In the genomic region with DNA sequence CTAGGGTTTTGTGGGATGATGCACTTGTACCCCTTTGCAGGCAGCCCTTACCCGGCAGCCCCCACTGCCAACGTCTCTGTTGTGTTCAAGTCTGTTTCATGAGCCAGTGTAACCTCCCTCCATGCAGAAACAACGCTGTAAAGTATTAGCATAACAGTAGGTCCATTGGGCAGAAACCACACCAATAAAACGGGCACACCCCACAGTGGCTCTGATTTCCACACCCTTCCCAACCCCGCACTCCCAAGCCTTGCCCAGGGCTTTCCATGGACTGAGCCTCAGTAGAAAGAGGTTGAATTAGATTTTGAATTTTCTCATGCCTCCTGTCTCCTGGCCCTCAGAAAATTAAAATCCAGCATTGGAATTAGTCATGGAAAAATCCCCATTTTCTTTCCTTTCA, we compare ENCODE assay signal across 21 cellular contexts.
"Had no signal": no experiment of that assay in that cellular context is flagged by ENCODE, and none has a peak within 500 bp of the region (broad histone marks: within the 10 kb centered on the region; RNA-seq: fewer than 3 reads in every experiment).

No MANE protein-coding gene starts in this region.

- H3K4me1 ChIP-seq: esophagus muscularis mucosa, foreskin keratinocyte, gastroesophageal sphincter had no signal

- H3K36me3 ChIP-seq: esophagus muscularis mucosa, gastroesophageal sphincter, heart left ventricle, left lung, lower lobe of right lung had no signal

- H3K4me3 Mint-ChIP-seq: immature natural killer cell, mesothelial cell of epicardium had no signal

- H3K4me2 ChIP-seq: hepatocyte had no signal

- H3K9me3 ChIP-seq: esophagus muscularis mucosa, gastroesophageal sphincter, heart left ventricle, left lung, lower lobe of right lung had no signal

- ATAC-seq: foreskin keratinocyte, gastroesophageal sphincter had no signal

- DNase-seq: cerebellar nuclear complex; dermis blood vessel endothelial cell; dorsolateral prefrontal cortex; effector CD4-positive, alpha-beta T cell; effector memory CD4-positive, alpha-beta T cell; foreskin keratinocyte; heart left ventricle; hypothalamus; immature natural killer cell; left lung; left ventricle myocardium superior; lower lobe of right lung; mesenchymal stem cell had no signal

- H3K9me3 Mint-ChIP-seq: immature natural killer cell, mesothelial cell of epicardium had no signal

- H3K4me3 ChIP-seq: coronary artery, dorsolateral prefrontal cortex, esophagus muscularis mucosa, gastroesophageal sphincter, heart left ventricle, hepatocyte, left lung, lower lobe of right lung had no signal

- H3K27me3 ChIP-seq: dorsolateral prefrontal cortex, foreskin keratinocyte, gastroesophageal sphincter, hepatocyte, left lung had no signal

- H3K27ac Mint-ChIP-seq: immature natural killer cell, mesothelial cell of epicardium had no signal

- H3K4me1 Mint-ChIP-seq: immature natural killer cell had no signal

- H3K27ac ChIP-seq: coronary artery, esophagus muscularis mucosa, foreskin keratinocyte, gastroesophageal sphincter, heart left ventricle, hepatocyte, left lung, lower lobe of right lung had no signal

- H2AFZ ChIP-seq: hepatocyte had no signal

- H3K36me3 Mint-ChIP-seq: immature natural killer cell, mesothelial cell of epicardium had no signal

- FAIRE-seq: endothelial cell of umbilical vein, frontal cortex, keratinocyte had no signal
